In genomic region chr10:97904026-97904410, GRCh38 we compare ENCODE assay signal across 16 cellular contexts. TPM values are rescaled to one million over a fixed set of nuclear protein-coding genes. Genes with fewer than 3 reads are reported as not detected.
"Had no signal": no experiment of that assay in that cellular context is flagged by ENCODE, and none has a peak within 500 bp of the region (broad histone marks: within the 10 kb centered on the region; RNA-seq: fewer than 3 reads in every experiment).

No MANE protein-coding gene starts in this region.

- H3K27ac ChIP-seq: cardiac muscle cell, hepatocyte, skin epidermis, tibial nerve, uterus had no signal

- H3K36me3 ChIP-seq: cardiac muscle cell, tibial nerve, uterus had no signal

- H3K27me3 ChIP-seq: cardiac muscle cell, tibial nerve, uterus had no signal

- H3K9me3 ChIP-seq: tibial nerve, uterus had no signal

- H3K4me3 ChIP-seq: cardiac muscle cell, hepatocyte, skin epidermis, tibial nerve, uterus had no signal

- ATAC-seq: activated CD8-positive, alpha-beta T cell treated with anti-CD3 and anti-CD28 coated beads for 36 hours; effector memory CD8-positive, alpha-beta T cell; stimulated activated naive CD8-positive, alpha-beta T cell treated with anti-CD3 and anti-CD28 coated beads, Interleukin-15, Interleukin-2, amounts not matched to agents 100 U/mL and 50 U/mL, for 24 hours had no signal

- H3K4me1 ChIP-seq: uterus had no signal

- DNase-seq: activated CD4-positive, alpha-beta T cell treated with anti-CD3 and anti-CD28 coated beads, Interleukin-2, amount 10 ng/mL, durations not matched to agents 24 days and 14 days; activated CD4-positive, CD25-positive, alpha-beta regulatory T cell; activated CD8-positive, alpha-beta T cell treated with anti-CD3 and anti-CD28 coated beads for 36 hours; activated naive CD4-positive, alpha-beta T cell treated with Interleukin-2 at 50 U/mL for 16 hours; activated naive CD8-positive, alpha-beta T cell treated with anti-CD3 and anti-CD28 coated beads, Interleukin-2, amount 10 ng/mL, durations not matched to agents 7 days and 5 days; activated T-cell treated with anti-CD3 and anti-CD28 coated beads, Interleukin-2, amount 50 U/mL, for 24 hours; amygdala; effector memory CD8-positive, alpha-beta T cell; retina; stimulated activated naive CD8-positive, alpha-beta T cell treated with anti-CD3 and anti-CD28 coated beads, Interleukin-15, Interleukin-2, amounts not matched to agents 100 U/mL and 50 U/mL, for 24 hours; uterus had no signal

RNA-seq across cellular contexts. Expression of gene GOLGA7B, which starts 54.4 kb away (rescaled TPM):
- total RNA-seq: glomerular endothelial cell had no signal
